Comparison of ENCODE assay signal across 27 cellular contexts in the genomic region with DNA sequence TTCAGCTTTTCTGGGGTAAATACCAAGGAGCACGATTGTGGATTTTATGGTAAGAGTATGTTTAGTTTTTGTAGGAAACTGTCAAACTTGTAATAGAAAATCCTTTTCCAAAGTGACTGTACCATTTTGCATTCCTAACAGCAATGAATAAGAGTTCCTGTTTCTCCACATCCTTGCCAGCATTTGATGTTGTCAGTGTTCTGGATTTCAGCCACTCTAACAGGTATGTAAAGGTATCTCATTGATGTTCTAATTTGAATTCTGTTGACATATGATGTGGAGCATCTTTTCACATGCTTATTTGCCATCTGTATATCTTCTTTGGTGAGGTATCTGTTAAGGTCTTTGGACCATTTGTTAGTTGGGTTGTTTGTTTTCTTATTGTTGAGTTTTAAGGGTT.
"Had no signal": no experiment of that assay in that cellular context is flagged by ENCODE, and none has a peak within 500 bp of the region (broad histone marks: within the 10 kb centered on the region; RNA-seq: fewer than 3 reads in every experiment).

No MANE protein-coding gene starts in this region.

- H3K36me3 Mint-ChIP-seq: stimulated activated effector memory CD8-positive, alpha-beta T cell treated with anti-CD3 and anti-CD28 coated beads, Interleukin-12 subunit alpha, Interleukin-12 subunit beta, amount 100 ng/mL, for 72 hours; stimulated activated memory B cell treated with anti-CD40 and anti-IgM and Interleukin-4, amounts not matched to agents 10 μg/mL and 1 μg/mL and 100 μg/mL, for 72 hours; stimulated activated naive B cell treated with anti-CD40 and anti-IgM and Interleukin-4, amounts not matched to agents 10 μg/mL and 1 μg/mL and 100 μg/mL, for 72 hours; type B pancreatic cell had no signal

- FAIRE-seq: urothelium cell line had no signal

- H3K36me3 ChIP-seq: stomach, thoracic aorta, thyroid gland, tibial artery, tibial nerve, transverse colon, upper lobe of left lung, upper lobe of right lung, vagina had no signal

- H3K4me1 Mint-ChIP-seq: stimulated activated memory B cell treated with anti-CD40 and anti-IgM and Interleukin-4, amounts not matched to agents 10 μg/mL and 1 μg/mL and 100 μg/mL, for 72 hours; stimulated activated naive CD8-positive, alpha-beta T cell treated with anti-CD3 and anti-CD28 coated beads, Interleukin-15, amount 100 ng/mL, for 72 hours had no signal

- H3K4me3 Mint-ChIP-seq: stimulated activated effector memory CD8-positive, alpha-beta T cell treated with anti-CD3 and anti-CD28 coated beads, Interleukin-12 subunit alpha, Interleukin-12 subunit beta, amount 100 ng/mL, for 72 hours; stimulated activated memory B cell treated with anti-CD40 and anti-IgM and Interleukin-4, amounts not matched to agents 10 μg/mL and 1 μg/mL and 100 μg/mL, for 72 hours; stimulated activated naive B cell treated with anti-CD40 and anti-IgM and Interleukin-4, amounts not matched to agents 10 μg/mL and 1 μg/mL and 100 μg/mL, for 72 hours; stimulated activated naive CD8-positive, alpha-beta T cell treated with anti-CD3 and anti-CD28 coated beads, Interleukin-15, amount 100 ng/mL, for 72 hours; stimulated activated naive CD8-positive, alpha-beta T cell treated with anti-CD3 and anti-CD28 coated beads, Interleukin-15, Interleukin-2, amounts not matched to agents 100 ng/mL and 50 ng/mL, for 24 hours; type B pancreatic cell had no signal

- H3K9me3 ChIP-seq: stomach, testis, thoracic aorta, thyroid gland, tibial artery, tibial nerve, transverse colon, upper lobe of left lung, upper lobe of right lung, uterus, vagina had no signal

- H3K27me3 Mint-ChIP-seq: type B pancreatic cell had no signal

- DNase-seq: stimulated activated CD4-positive, alpha-beta T cell treated with anti-CD3 and anti-CD28 coated beads, Interleukin-2, amount 100 ng/mL, for 48 hours; stimulated activated CD4-positive, alpha-beta T cell treated with anti-CD3 and anti-CD28 coated beads, Interleukin-4, amount 100 ng/mL, for 1 hour; stimulated activated CD4-positive, alpha-beta T cell treated with anti-CD3 and anti-CD28 coated beads, Interleukin-4, amount 100 ng/mL, for 24 hours; stimulated activated CD4-positive, alpha-beta T cell treated with anti-CD3 and anti-CD28 coated beads, Interleukin-4, amount 100 ng/mL, for 4 hours; stimulated activated CD8-positive, alpha-beta memory T cell treated with anti-CD3 and anti-CD28 coated beads, Interleukin-4, amount 100 ng/mL, for 48 hours; stimulated activated naive B cell treated with anti-CD40 and anti-IgM and Interleukin-4, amounts not matched to agents 10 μg/mL and 1 μg/mL and 100 μg/mL, for 72 hours; stimulated activated naive CD4-positive, alpha-beta T cell; stimulated activated naive CD4-positive, alpha-beta T cell treated with Interleukin-2 at 50 U/mL for 16 hours; stimulated activated naive CD8-positive, alpha-beta T cell treated with anti-CD3 and anti-CD28 coated beads, Interleukin-15, amount 100 ng/mL, for 72 hours; stimulated activated naive CD8-positive, alpha-beta T cell treated with anti-CD3 and anti-CD28 coated beads, Interleukin-15, Interleukin-2, amounts not matched to agents 100 U/mL and 50 U/mL, for 24 hours; stomach; substantia nigra; testis; thyroid gland; tibial artery; transverse colon; upper lobe of left lung; upper lobe of right lung; uterus had no signal

- H3K9me3 Mint-ChIP-seq: stimulated activated effector memory CD8-positive, alpha-beta T cell treated with anti-CD3 and anti-CD28 coated beads, Interleukin-12 subunit alpha, Interleukin-12 subunit beta, amount 100 ng/mL, for 72 hours; stimulated activated naive CD8-positive, alpha-beta T cell treated with anti-CD3 and anti-CD28 coated beads, Interleukin-15, amount 100 ng/mL, for 72 hours; stimulated activated naive CD8-positive, alpha-beta T cell treated with anti-CD3 and anti-CD28 coated beads, Interleukin-15, Interleukin-2, amounts not matched to agents 100 ng/mL and 50 ng/mL, for 24 hours; type B pancreatic cell had no signal

- H3K4me3 ChIP-seq: stomach, testis, thoracic aorta, thyroid gland, tibial artery, tibial nerve, transverse colon, upper lobe of left lung, upper lobe of right lung, uterus, vagina had no signal

- H3K27ac ChIP-seq: stomach, testis, thoracic aorta, thyroid gland, tibial artery, tibial nerve, transverse colon, upper lobe of left lung, upper lobe of right lung, uterus, vagina had no signal

- H3K27ac Mint-ChIP-seq: stimulated activated effector memory CD8-positive, alpha-beta T cell treated with anti-CD3 and anti-CD28 coated beads, Interleukin-12 subunit alpha, Interleukin-12 subunit beta, amount 100 ng/mL, for 72 hours; stimulated activated memory B cell treated with anti-CD40 and anti-IgM and Interleukin-4, amounts not matched to agents 10 μg/mL and 1 μg/mL and 100 μg/mL, for 72 hours; stimulated activated naive B cell treated with anti-CD40 and anti-IgM and Interleukin-4, amounts not matched to agents 10 μg/mL and 1 μg/mL and 100 μg/mL, for 72 hours; stimulated activated naive CD8-positive, alpha-beta T cell treated with anti-CD3 and anti-CD28 coated beads, Interleukin-15, amount 100 ng/mL, for 72 hours; stimulated activated naive CD8-positive, alpha-beta T cell treated with anti-CD3 and anti-CD28 coated beads, Interleukin-15, Interleukin-2, amounts not matched to agents 100 ng/mL and 50 ng/mL, for 24 hours; type B pancreatic cell had no signal

- H3K4me1 ChIP-seq: stomach, testis, thyroid gland, tibial artery, tibial nerve, transverse colon, upper lobe of left lung, upper lobe of right lung, vagina had no signal

- H3K27me3 ChIP-seq: stomach, testis, thyroid gland, tibial artery, tibial nerve, transverse colon, upper lobe of left lung, upper lobe of right lung, uterus, vagina had no signal

- ATAC-seq: stimulated activated effector memory CD8-positive, alpha-beta T cell treated with anti-CD3 and anti-CD28 coated beads, Interleukin-12 subunit alpha, Interleukin-12 subunit beta, amount 100 ng/mL, for 72 hours; stimulated activated memory B cell treated with anti-CD40 and anti-IgM and Interleukin-4, amounts not matched to agents 10 μg/mL and 1 μg/mL and 100 μg/mL, for 72 hours; stimulated activated naive B cell treated with anti-CD40 and anti-IgM and Interleukin-4, amounts not matched to agents 10 μg/mL and 1 μg/mL and 100 μg/mL, for 72 hours; stimulated activated naive CD8-positive, alpha-beta T cell treated with anti-CD3 and anti-CD28 coated beads, Interleukin-15, amount 100 ng/mL, for 72 hours; stimulated activated naive CD8-positive, alpha-beta T cell treated with anti-CD3 and anti-CD28 coated beads, Interleukin-15, Interleukin-2, amounts not matched to agents 100 U/mL and 50 U/mL, for 24 hours; upper lobe of right lung had no signal
